30 cellular contexts compared by ENCODE assay signal in the genomic region with DNA sequence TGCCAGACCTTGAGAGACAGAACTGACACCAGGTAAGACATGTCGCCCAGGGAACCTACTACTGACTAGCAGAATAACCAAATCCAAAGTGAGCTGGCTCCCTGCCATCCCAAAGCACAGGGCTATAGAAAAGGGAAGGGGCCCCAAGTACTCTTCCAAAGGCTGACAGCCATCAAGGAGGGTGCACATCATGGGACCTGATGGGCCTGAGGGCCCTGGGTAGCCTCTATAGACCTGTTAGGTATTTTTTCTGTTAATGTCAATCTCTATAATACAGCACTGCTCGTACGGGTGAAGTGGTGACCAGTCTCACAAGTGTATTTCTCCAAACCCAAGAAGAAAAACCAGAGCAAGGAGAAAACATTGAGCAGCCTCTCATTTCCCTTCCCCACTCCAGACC.
"Had no signal": no experiment of that assay in that cellular context is flagged by ENCODE, and none has a peak within 500 bp of the region (broad histone marks: within the 10 kb centered on the region; RNA-seq: fewer than 3 reads in every experiment).

No MANE protein-coding gene starts in this region.

- H3K27ac ChIP-seq: adrenal gland, breast epithelium, cardiac muscle cell, colonic mucosa, epithelial cell of prostate, esophagus squamous epithelium, gastroesophageal sphincter, heart right ventricle had no signal

- H3K9me3 ChIP-seq: adrenal gland, breast epithelium, colonic mucosa, esophagus squamous epithelium, gastroesophageal sphincter, heart right ventricle had no signal

- H3K27me3 ChIP-seq: adrenal gland, breast epithelium, cardiac muscle cell, colonic mucosa, esophagus squamous epithelium, gastroesophageal sphincter, heart right ventricle had no signal

- H3K4me1 ChIP-seq: breast epithelium, colonic mucosa, esophagus squamous epithelium, heart right ventricle had no signal

- FAIRE-seq: endothelial cell of umbilical vein had no signal

- DNase-seq: activated CD4-positive, alpha-beta memory T cell treated with anti-CD3 and anti-CD28 coated beads for 36 hours; activated CD4-positive, alpha-beta T cell treated with anti-CD3 and anti-CD28 coated beads for 36 hours; activated CD4-positive, alpha-beta T cell treated with anti-CD3 and anti-CD28 coated beads, Interleukin-2, amount 10 ng/mL, durations not matched to agents 24 days and 14 days; activated CD4-positive, CD25-positive, alpha-beta regulatory T cell; activated CD4-positive, CD25-positive, alpha-beta regulatory T cell treated with anti-CD3 and anti-CD28 coated beads, Interleukin-2, amount 50 U/mL, for 72 hours; activated CD8-positive, alpha-beta memory T cell treated with anti-CD3 and anti-CD28 coated beads, Interleukin-2, amount 10 ng/mL, durations not matched to agents 7 days and 5 days; activated CD8-positive, alpha-beta memory T cell treated with anti-CD3 and anti-CD28 coated beads, Interleukin-2, amount 50 U/mL, for 4 hours; activated CD8-positive, alpha-beta T cell treated with anti-CD3 and anti-CD28 coated beads, Interleukin-2, amount 10 ng/mL, durations not matched to agents 7 days and 5 days; activated effector memory CD4-positive, alpha-beta T cell treated with anti-CD3 and anti-CD28 coated beads, Interleukin-2, amount 50 U/mL, for 16 hours; activated naive CD4-positive, alpha-beta T cell treated with anti-CD3 and anti-CD28 coated beads for 36 hours; activated naive CD8-positive, alpha-beta T cell treated with anti-CD3 and anti-CD28 coated beads for 36 hours; activated naive CD8-positive, alpha-beta T cell treated with anti-CD3 and anti-CD28 coated beads, Interleukin-2, amount 50 U/mL, for 24 hours; activated T-cell treated with anti-CD3 and anti-CD28 coated beads, Interleukin-2, amount 50 U/mL, for 1 hour; activated T-cell treated with anti-CD3 and anti-CD28 coated beads, Interleukin-2, amount 50 U/mL, for 48 hours; adrenal gland; amygdala; aorta; central memory CD4-positive, alpha-beta T cell; cerebellar nuclear complex; colonic mucosa; effector CD8-positive, alpha-beta T cell; esophagus squamous epithelium; foreskin melanocyte; heart right ventricle; T-helper 17 cell had no signal

- H3K36me3 ChIP-seq: breast epithelium, cardiac muscle cell, colonic mucosa had no signal

- ATAC-seq: activated CD4-positive, alpha-beta T cell treated with anti-CD3 and anti-CD28 coated beads for 36 hours; activated CD8-positive, alpha-beta memory T cell treated with anti-CD3 and anti-CD28 coated beads, Interleukin-2, amount 10 ng/mL, durations not matched to agents 7 days and 5 days; activated CD8-positive, alpha-beta T cell treated with anti-CD3 and anti-CD28 coated beads, Interleukin-2, amount 10 ng/mL, durations not matched to agents 7 days and 5 days; activated naive CD8-positive, alpha-beta T cell treated with anti-CD3 and anti-CD28 coated beads, Interleukin-2, amount 50 U/mL, for 24 hours; gastroesophageal sphincter; heart right ventricle; T-helper 17 cell had no signal

- H3K4me3 ChIP-seq: adrenal gland, breast epithelium, cardiac muscle cell, colonic mucosa, esophagus squamous epithelium, gastroesophageal sphincter, heart right ventricle had no signal
